In genomic region chr11:61526956-61527731, GRCh38 we compare ENCODE assay signal across 18 cellular contexts. TPM values are rescaled to one million over a fixed set of nuclear protein-coding genes. Genes with fewer than 3 reads are reported as not detected.
DNase-seq lines count a peak whose midpoint lies in the region; ATAC-seq and TF ChIP-seq lines count a peak whose summit lies in the region.
"Had no signal": no experiment of that assay in that cellular context is flagged by ENCODE, and none has a peak within 500 bp of the region (broad histone marks: within the 10 kb centered on the region; RNA-seq: fewer than 3 reads in every experiment).

No MANE protein-coding gene starts in this region.

- H3K23ac ChIP-seq in mesendoderm (ENCODE audit: low read length) = peak overlapping the region; percentile 69

- H3K36me3 ChIP-seq in WERI-Rb-1 (peaks cover 58% of the 10 kb centered on the region), mesendoderm (ENCODE audit: control insufficient read depth, insufficient read depth, low read length) (no peaks in the 10 kb centered on the region)

- no peak overlapping the region for H2BK5ac ChIP-seq in mesendoderm (ENCODE audit: low read length)

- H3K18ac ChIP-seq in mesendoderm (ENCODE audit: low read length) = no peak overlapping the region

- H3K56ac ChIP-seq in mesendoderm (ENCODE audit: low read length) = no peak overlapping the region

- no peak overlapping the region for H2BK120ac ChIP-seq in mesendoderm (ENCODE audit: low read depth, low read length)

- H4K5ac ChIP-seq in mesendoderm (ENCODE audit: low read length) = no peak overlapping the region

- no peak overlapping the region for H3K4me2 ChIP-seq in mesendoderm (ENCODE audit: low read length)

- no peak overlapping the region for H4K8ac ChIP-seq in mesendoderm (ENCODE audit: low read depth, low read length)

- H2AK5ac ChIP-seq in mesendoderm (ENCODE audit: low read length) = no peak overlapping the region

- no peaks in the 10 kb centered on the region for H3K79me2 ChIP-seq in mesendoderm (ENCODE audit: control insufficient read depth, insufficient read depth, low read length)

- intact Hi-C loops in Right ventricle myocardium inferior (cut with DNase I) = loop anchor here (2.0 kb wide), 1 partner anchor 54 kb away; the partner anchor contains the start of gene SYT7
- intact Hi-C loops in left cardiac atrium (cut with DNase I) = no loop called here

- H3K4me1 ChIP-seq in mesendoderm (ENCODE audit: control insufficient read depth, low read depth, low read length) = no peaks in the 10 kb centered on the region

- H3K4me3 ChIP-seq in WERI-Rb-1 (ENCODE audit: low read depth, low read length) = no peak overlapping the region
- no peak overlapping the region for H3K4me3 ChIP-seq in mesendoderm (ENCODE audit: low read length)

- no peaks in the 10 kb centered on the region for H3K79me1 ChIP-seq in mesendoderm (ENCODE audit: low read length)

- H2BK15ac ChIP-seq in mesendoderm (replicated peaks; ENCODE audit: low read depth) = no peak overlapping the region

- H3K27me3 ChIP-seq in WERI-Rb-1 (ENCODE audit: insufficient read depth, low read depth, severe bottlenecking) = no peaks in the 10 kb centered on the region
- no peaks in the 10 kb centered on the region for H3K27me3 ChIP-seq in mesendoderm (ENCODE audit: insufficient read depth, low read length, poor library complexity)

- ATAC-seq in Right ventricle myocardium inferior (no peak), left cardiac atrium (no peak), HG03097 (IDR thresholded peaks at IDR 0.05; ENCODE audit: low FRiP score, unreplicated experiment) (no peak)
- ATAC-seq: PC-3 had no signal

- peak; percentile 28 for DNase-seq in Right ventricle myocardium inferior (ENCODE audit: missing footprints)
- no peak for DNase-seq in left cardiac atrium
- DNase-seq in WERI-Rb-1 = peak; percentile 84
- peak; percentile 47 for DNase-seq in mesendoderm
- DNase-seq in HPDE6-E6E7 (ENCODE audit: extremely low spot score) = no peak
- no peak for DNase-seq in iPS-NIHi7 (ENCODE audit: extremely low spot score)
- DNase-seq: C1 segment of cervical spinal cord; CD8-positive, alpha-beta memory T cell; DMS79; Karpas-422; NCI-H1417 treated with DMSO at 0.1 percent for 48 hours; NCI-H2029; NCI-H446; NCI-H748 treated with DMSO at 0.1 percent for 48 hours; PC-3; RPMI8226 had no signal

- H3K9ac ChIP-seq in mesendoderm (ENCODE audit: low read length) = no peak overlapping the region

- peak overlapping the region; percentile 76 for H3K27ac ChIP-seq in WERI-Rb-1
- H3K27ac ChIP-seq in mesendoderm (ENCODE audit: low read depth, low read length) = no peak overlapping the region

- no CpG with 5 or more reads among the region's 20 CpGs for WGBS in mesendoderm (ENCODE audit: extremely low coverage, insufficient coverage, low lambda C conversion rate)

- no peaks in the 10 kb centered on the region for H3K9me3 ChIP-seq in WERI-Rb-1 (ENCODE audit: severe bottlenecking)

- TF ChIP-seq CTCF in WERI-Rb-1 (IDR thresholded peaks at IDR 0.05; ENCODE audit: low read depth, low read length) = no peak

- no peak overlapping the region for H3K4ac ChIP-seq in mesendoderm (ENCODE audit: low read depth, low read length)

RNA-seq across cellular contexts. Expression of gene LRRC10B, which starts 18.6 kb away (rescaled TPM):
- total RNA-seq in Right ventricle myocardium inferior (0.60 TPM), left cardiac atrium (1 to 10 TPM in 1 of 2 donors, under 1 TPM in 1; 0.74 to 1.1 TPM)
- polyA plus RNA-seq in mesendoderm (2013, experiment 1 of 2) = 0.20 TPM
- polyA plus RNA-seq in mesendoderm (2013, experiment 2 of 2) = 0.29 TPM
- total RNA-seq: CD8-positive, alpha-beta memory T cell; MCF 10A had no signal
- polyA plus RNA-seq: CD8-positive, alpha-beta memory T cell had no signal

RNA-seq across cellular contexts. Expression of gene SYT7, which starts 53.7 kb away (rescaled TPM):
- total RNA-seq in Right ventricle myocardium inferior (28.2 TPM), left cardiac atrium (10 to 100 TPM; 36.7 to 39.7 TPM)
- polyA plus RNA-seq in mesendoderm (2013, experiment 1 of 2) = 5.0 TPM
- 4.8 TPM for polyA plus RNA-seq in mesendoderm (2013, experiment 2 of 2)
- total RNA-seq: CD8-positive, alpha-beta memory T cell had no signal
- polyA plus RNA-seq: CD8-positive, alpha-beta memory T cell had no signal

Comparison
In these comparisons a context has a peak if more than half of its experiments do, and no peak if none do; other contexts are left out.
1. DNase-seq: peak in Right ventricle myocardium inferior (single experiment), WERI-Rb-1 (single experiment) and mesendoderm (single experiment); none in left cardiac atrium (single experiment), HPDE6-E6E7 (single experiment) and iPS-NIHi7 (single experiment).